ENCODE assay signal across 12 cellular contexts in genomic region chr1:21932127-21932526, GRCh38. TPM values are rescaled to one million over a fixed set of nuclear protein-coding genes. Genes with fewer than 3 reads are reported as not detected.
DNase-seq lines count a peak whose midpoint lies in the region; ATAC-seq and TF ChIP-seq lines count a peak whose summit lies in the region.
"Had no signal": no experiment of that assay in that cellular context is flagged by ENCODE, and none has a peak within 500 bp of the region (broad histone marks: within the 10 kb centered on the region; RNA-seq: fewer than 3 reads in every experiment).

No MANE protein-coding gene starts in this region.

- WGBS in psoas muscle, 3 donors = 50 to 61% (median 54%) methylated on average over 7 of the region's 7 CpGs

- H3K4me1 Mint-ChIP-seq in natural killer cell (no peaks in the 10 kb centered on the region), T-helper 17 cell (peaks cover 6% of the 10 kb centered on the region)

- H3K36me3 Mint-ChIP-seq in natural killer cell (no peaks in the 10 kb centered on the region), T-helper 17 cell (ENCODE audit: low read depth) (peaks cover 4% of the 10 kb centered on the region)
- H3K36me3 Mint-ChIP-seq: stimulated activated memory B cell treated with anti-CD40 and anti-IgM and Interleukin-4, amounts not matched to agents 10 μg/mL and 1 μg/mL and 100 μg/mL, for 72 hours had no signal

- 0 out of 2 replicates have a peak, but pooled peaks cover 6% of the 10 kb centered on the region for H3K36me3 ChIP-seq in BLaER1
- H3K36me3 ChIP-seq in psoas muscle (ENCODE audit: insufficient read depth in 1 of 2, low read depth in 1 of 2) = no peaks in the 10 kb centered on the region

- TF ChIP-seq CTCF in foreskin fibroblast (IDR thresholded peaks at IDR 0.05; ENCODE audit: low read depth, low read length) (no peak), psoas muscle (IDR thresholded peaks at IDR 0.05) (no peak), natural killer cell (IDR thresholded peaks at IDR 0.05) (no peak)

- H3K4me1 ChIP-seq in BLaER1 (peaks cover 77% of the 10 kb centered on the region), psoas muscle (peaks cover 51% of the 10 kb centered on the region)

- peak; percentile 19 to 56 (median 45) for ATAC-seq in psoas muscle
- ATAC-seq in HG02938 (IDR thresholded peaks at IDR 0.05; ENCODE audit: unreplicated experiment) = no peak
- ATAC-seq in natural killer cell = no peak
- ATAC-seq in T-helper 17 cell = no peak
- ATAC-seq: foreskin keratinocyte; stimulated activated memory B cell treated with anti-CD40 and anti-IgM and Interleukin-4, amounts not matched to agents 10 μg/mL and 1 μg/mL and 100 μg/mL, for 72 hours had no signal

- intact Hi-C loops in psoas muscle (cut with DNase I) (loop anchor here in 1 of 2 donors (5.0 kb wide), 1 partner anchor 35 kb away; no protein-coding TSS in a partner anchor), natural killer cell (cut with micrococcal nuclease) (no loop called here)

- H3K27me3 ChIP-seq in BLaER1 (no peaks in the 10 kb centered on the region), psoas muscle (ENCODE audit: insufficient read depth in 3 of 3, low read length in 2 of 3) (no peaks in the 10 kb centered on the region)
- H3K27me3 ChIP-seq: foreskin keratinocyte had no signal

- no peak overlapping the region for H3K4me3 Mint-ChIP-seq in natural killer cell
- no peak overlapping the region for H3K4me3 Mint-ChIP-seq in T-helper 17 cell
- H3K4me3 Mint-ChIP-seq: stimulated activated memory B cell treated with anti-CD40 and anti-IgM and Interleukin-4, amounts not matched to agents 10 μg/mL and 1 μg/mL and 100 μg/mL, for 72 hours had no signal

- H3K27ac ChIP-seq in BLaER1 = peak overlapping the region; percentile 61
- peak overlapping the region; percentile 82 for H3K27ac ChIP-seq in psoas muscle
- H3K27ac ChIP-seq: foreskin keratinocyte had no signal

- H3K9ac ChIP-seq in BLaER1 = peak overlapping the region; percentile 65

- no peaks in the 10 kb centered on the region for H3K9me3 Mint-ChIP-seq in natural killer cell
- H3K9me3 Mint-ChIP-seq: stimulated activated memory B cell treated with anti-CD40 and anti-IgM and Interleukin-4, amounts not matched to agents 10 μg/mL and 1 μg/mL and 100 μg/mL, for 72 hours had no signal

- H3K27ac Mint-ChIP-seq in natural killer cell (no peak overlapping the region), T-helper 17 cell (no peak overlapping the region)
- H3K27ac Mint-ChIP-seq: stimulated activated memory B cell treated with anti-CD40 and anti-IgM and Interleukin-4, amounts not matched to agents 10 μg/mL and 1 μg/mL and 100 μg/mL, for 72 hours had no signal

- no peaks in the 10 kb centered on the region for H4K20me1 ChIP-seq in BLaER1

- H3K4me3 ChIP-seq in BLaER1 (no peak overlapping the region), foreskin fibroblast (ENCODE audit: low read depth in 1 of 2, low read length in 2 of 2) (no peak overlapping the region), psoas muscle (peak overlapping the region; percentile 82)

- DNase-seq in SKM-1 treated with dmso at 0.1 percent for 144 hours (lab: John Stamatoyannopoulos, UW; ENCODE audit: unreplicated experiment) (peak; percentile 47), foreskin fibroblast (peak; percentile 82 to 91), psoas muscle (peak in 1 of 2 donors; percentile 53), natural killer cell (no peak), COLO668 (lab: John Stamatoyannopoulos, UW; ENCODE audit: unreplicated experiment) (no peak), T-helper 17 cell (no peak)
- DNase-seq: COR-L47, foreskin keratinocyte had no signal

- H3K4me2 ChIP-seq in BLaER1 = peak overlapping the region; percentile 74

- H3K9me3 ChIP-seq in BLaER1 (no peaks in the 10 kb centered on the region), psoas muscle (no peaks in the 10 kb centered on the region), T-helper 17 cell (ENCODE audit: control insufficient read depth, low read length, poor library complexity, severe bottlenecking) (no peaks in the 10 kb centered on the region)

- H3K27me3 Mint-ChIP-seq in natural killer cell (ENCODE audit: low read depth in 2 of 2) (peaks cover 0 to 22% of the 10 kb centered on the region in 2 donors), T-helper 17 cell (peaks cover 15% of the 10 kb centered on the region)

RNA-seq across cellular contexts. Expression of gene HSPG2, which starts 5.0 kb away (rescaled TPM):
- total RNA-seq in psoas muscle (100 to 1,000 TPM; 102 to 168 (median 135) TPM), natural killer cell (under 1 TPM; 0.54 to 0.93 (median 0.90) TPM), T-helper 17 cell (1 to 10 TPM; 1.2 to 1.6 TPM)
- polyA plus RNA-seq in psoas muscle = 10 to 100 TPM; 24.5 to 74.8 (median 43.8) TPM

RNA-seq across cellular contexts. Expression of gene CELA3B, which starts 44.7 kb away (rescaled TPM):
- total RNA-seq in psoas muscle = 1 to 10 TPM in 1 of 4 donors, under 1 TPM in 1, not detected in 2; 0.42 to 1.7 TPM
- polyA plus RNA-seq in psoas muscle = under 1 TPM; 0.09 to 0.64 (median 0.24) TPM
- not detected for total RNA-seq in natural killer cell
- not detected for total RNA-seq in T-helper 17 cell
- total RNA-seq: foreskin keratinocyte, SK-MEL-5 had no signal
- polyA plus RNA-seq: foreskin keratinocyte had no signal

Comparison
In these comparisons a context has a peak if more than half of its experiments do, and no peak if none do; other contexts are left out.
1. DNase-seq: peak in SKM-1 treated with dmso at 0.1 percent for 144 hours (single experiment) and foreskin fibroblast (2 of 2); none in natural killer cell (single experiment), COLO668 (single experiment) and T-helper 17 cell (0 of 3).
2. ATAC-seq: peak in psoas muscle (4 of 4); none in HG02938 (single experiment), natural killer cell (0 of 3) and T-helper 17 cell (single experiment).
3. RNA of gene HSPG2, which starts 5.0 kb away (total RNA-seq): 102 to 168 TPM in psoas muscle; 1.2 to 1.6 TPM in T-helper 17 cell and 0.54 to 0.93 TPM in natural killer cell; every median in the first group is over 10 times any median in the second.